10 cellular contexts compared by ENCODE assay signal in the genomic region with DNA sequence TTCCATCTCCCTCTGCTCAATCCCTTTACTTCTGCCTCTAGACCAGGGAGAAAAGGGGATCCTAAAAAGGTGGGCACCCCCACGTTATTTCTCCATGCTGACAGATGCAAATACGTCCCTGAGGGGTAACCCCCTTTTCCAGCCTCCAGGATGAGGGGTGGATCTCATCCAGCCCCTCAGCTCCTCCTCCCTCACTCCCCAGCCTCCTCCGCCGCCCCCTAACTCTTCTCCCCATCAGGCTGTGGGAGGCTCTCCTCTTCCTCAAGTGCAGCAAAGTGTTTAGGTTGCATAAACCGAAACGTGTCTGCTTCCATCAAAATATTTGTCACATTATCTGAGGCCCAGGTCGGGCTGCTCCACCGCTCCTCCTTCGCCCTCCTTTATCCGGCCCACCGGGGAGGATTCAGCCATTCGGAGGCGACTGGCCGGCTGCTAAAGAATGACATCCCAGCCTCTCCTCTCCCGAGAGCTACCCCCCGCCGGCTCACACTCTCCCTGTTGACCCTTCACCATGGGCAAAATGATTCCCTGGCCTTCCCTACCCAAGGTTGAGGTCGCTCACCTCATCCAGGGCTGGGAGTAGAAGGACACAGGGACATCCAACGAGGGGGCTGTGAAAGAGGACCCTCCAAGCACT. TPM values are rescaled to one million over a fixed set of nuclear protein-coding genes. Genes with fewer than 3 reads are reported as not detected.
DNase-seq lines count a peak whose midpoint lies in the region; ATAC-seq and TF ChIP-seq lines count a peak whose summit lies in the region.
"Had no signal": no experiment of that assay in that cellular context is flagged by ENCODE, and none has a peak within 500 bp of the region (broad histone marks: within the 10 kb centered on the region; RNA-seq: fewer than 3 reads in every experiment).

No MANE protein-coding gene starts in this region.

- POLR2A ChIA-PET in MCF 10A (lab: Yijun Ruan, JAX): interaction anchor here (0.7 to 1.7 kb wide), 4 partner anchors 23 to 51 kb away, joined by 3 to 8 read pairs (median 4); no protein-coding TSS in a partner anchor
- POLR2A ChIA-PET in activated CD8-positive, alpha-beta T cell treated with anti-CD3 and anti-CD28 coated beads for 36 hours (lab: Charles Lee): interaction anchor here (1.7 kb wide), 1 partner anchor 9 kb away, joined by 4 read pairs; no protein-coding TSS in a partner anchor

- peaks cover 11 to 27% of the 10 kb centered on the region in 2 donors for H3K27me3 ChIP-seq in breast epithelium

- H3K36me3 ChIP-seq in breast epithelium: no peaks in the 10 kb centered on the region
- H3K36me3 ChIP-seq in urinary bladder (ENCODE audit: insufficient read depth): no peaks in the 10 kb centered on the region

- H3K9me3 Mint-ChIP-seq in MCF 10A (ENCODE audit: unreplicated experiment): no peaks in the 10 kb centered on the region
- no peaks in the 10 kb centered on the region for H3K9me3 Mint-ChIP-seq in activated CD8-positive, alpha-beta T cell treated with anti-CD3 and anti-CD28 coated beads for 36 hours

- H3K4me1 ChIP-seq in breast epithelium: peaks cover 4 to 9% of the 10 kb centered on the region in 2 donors
- peaks cover 2% of the 10 kb centered on the region for H3K4me1 ChIP-seq in urinary bladder (ENCODE audit: insufficient read depth)

- intact Hi-C loops in MCF 10A (cut with micrococcal nuclease): no loop called here
- intact Hi-C loops in breast epithelium (cut with DNase I; ENCODE audit: low total_unique reads): no loop called here
- intact Hi-C loops in activated CD8-positive, alpha-beta T cell treated with anti-CD3 and anti-CD28 coated beads for 36 hours (cut with micrococcal nuclease): no loop called here

- no TSS peak for BruUV-seq in MCF 10A (replicated peaks; lab: Mats Ljungman, UMichigan)

- ATAC-seq in activated CD8-positive, alpha-beta T cell treated with anti-CD3 and anti-CD28 coated beads for 36 hours: no peak
- ATAC-seq in HG02840 (IDR thresholded peaks at IDR 0.05; ENCODE audit: low FRiP score, unreplicated experiment): no peak

- DNase-seq in MCF 10A (ENCODE audit: unreplicated experiment): no peak
- DNase-seq in breast epithelium (ENCODE audit: low spot score in 2 of 2): no peak
- DNase-seq in activated CD8-positive, alpha-beta T cell treated with anti-CD3 and anti-CD28 coated beads for 36 hours: no peak
- peak; percentile 63 for DNase-seq in iPS-NIHi11 (ENCODE audit: low spot score)
- DNase-seq in cerebellum (ENCODE audit: low spot score): no peak
- no peak for DNase-seq in medulla oblongata (ENCODE audit: extremely low spot score)
- DNase-seq: NCI-H446 treated with DMSO at 0.1 percent for 48 hours had no signal

- H3K4me3 Mint-ChIP-seq in MCF 10A (ENCODE audit: unreplicated experiment): peak overlapping the region; percentile 76
- peak overlapping the region; percentile 47 for H3K4me3 Mint-ChIP-seq in activated CD8-positive, alpha-beta T cell treated with anti-CD3 and anti-CD28 coated beads for 36 hours

- no peaks in the 10 kb centered on the region for H3K9me3 ChIP-seq in breast epithelium

- H3K27ac Mint-ChIP-seq in MCF 10A (ENCODE audit: low read depth, unreplicated experiment): no peak overlapping the region
- no peak overlapping the region for H3K27ac Mint-ChIP-seq in activated CD8-positive, alpha-beta T cell treated with anti-CD3 and anti-CD28 coated beads for 36 hours

- no peaks in the 10 kb centered on the region for H3K27me3 Mint-ChIP-seq in MCF 10A (ENCODE audit: insufficient read depth, unreplicated experiment)
- peaks cover 41% of the 10 kb centered on the region for H3K27me3 Mint-ChIP-seq in activated CD8-positive, alpha-beta T cell treated with anti-CD3 and anti-CD28 coated beads for 36 hours

- H3K27ac ChIP-seq in breast epithelium: no peak overlapping the region
- H3K27ac ChIP-seq in urinary bladder (ENCODE audit: low read depth): no peak overlapping the region
- H3K27ac ChIP-seq: C4-2B had no signal

- TF ChIP-seq POLR2A in breast epithelium (IDR thresholded peaks at IDR 0.05): no peak

- H3K4me3 ChIP-seq in breast epithelium (peak overlapping the region in 1 of 3 donors; percentile 66), urinary bladder (ENCODE audit: low read depth, low read length) (peak overlapping the region; percentile 23)

- CTCF ChIA-PET in MCF 10A (lab: Yijun Ruan, JAX): interaction anchor here (1.2 kb wide), 1 partner anchor 51 kb away, joined by 4 read pairs; no protein-coding TSS in a partner anchor
- CTCF ChIA-PET in activated CD8-positive, alpha-beta T cell treated with anti-CD3 and anti-CD28 coated beads for 36 hours (lab: Charles Lee): interaction anchor here (1.2 to 1.8 kb wide), 3 partner anchors 80 to 166 kb away, joined by 3 to 8 read pairs (median 5); a partner anchor contains a TSS

- no peak for TF ChIP-seq CTCF in MCF 10A (IDR thresholded peaks at IDR 0.05; ENCODE audit: unreplicated experiment)
- no peak for TF ChIP-seq CTCF in breast epithelium (IDR thresholded peaks at IDR 0.05)
- no peak for TF ChIP-seq CTCF in activated CD8-positive, alpha-beta T cell treated with anti-CD3 and anti-CD28 coated beads for 36 hours (IDR thresholded peaks at IDR 0.05)

- no peaks in the 10 kb centered on the region for H3K36me3 Mint-ChIP-seq in MCF 10A (ENCODE audit: insufficient read depth, unreplicated experiment)
- no peaks in the 10 kb centered on the region for H3K36me3 Mint-ChIP-seq in activated CD8-positive, alpha-beta T cell treated with anti-CD3 and anti-CD28 coated beads for 36 hours (ENCODE audit: low read depth)

- 56% methylated on average over 19 of the region's 19 CpGs for WGBS in urinary bladder

- H3K4me1 Mint-ChIP-seq in MCF 10A (ENCODE audit: insufficient read depth, unreplicated experiment): peaks cover 30% of the 10 kb centered on the region
- peaks cover 42% of the 10 kb centered on the region for H3K4me1 Mint-ChIP-seq in activated CD8-positive, alpha-beta T cell treated with anti-CD3 and anti-CD28 coated beads for 36 hours (ENCODE audit: low read depth)

RNA-seq across cellular contexts. Expression of a gene that starts 1.2 kb away (rescaled TPM):
- total RNA-seq in MCF 10A (2022): 0.56 and 0.96 TPM in 2 replicates
- 1 to 10 TPM in 1 of 3 donors, under 1 TPM in 1, not detected in 1; 0.98 to 7.2 TPM for total RNA-seq in breast epithelium
- total RNA-seq in activated CD8-positive, alpha-beta T cell treated with anti-CD3 and anti-CD28 coated beads for 36 hours: not detected
- total RNA-seq in urinary bladder: 12.6 TPM
- polyA plus RNA-seq in urinary bladder: 15.1 TPM
- total RNA-seq in cerebellum: 4.3 TPM

RNA-seq across cellular contexts. Expression of a gene that starts 21.7 kb away (rescaled TPM):
- total RNA-seq in MCF 10A (2022): 11.2 and 17.5 TPM in 2 replicates
- total RNA-seq in breast epithelium: under 1 TPM in 2 of 3 donors, not detected in 1; 0.15 to 0.64 TPM
- 10 to 100 TPM; 38.1 to 40.3 TPM for total RNA-seq in activated CD8-positive, alpha-beta T cell treated with anti-CD3 and anti-CD28 coated beads for 36 hours
- total RNA-seq in urinary bladder: 2.5 TPM
- polyA plus RNA-seq in urinary bladder: 0.20 TPM
- 2.5 TPM for total RNA-seq in cerebellum

RNA-seq across cellular contexts. Expression of a gene that starts 54.0 kb away (rescaled TPM):
- total RNA-seq in MCF 10A (2022) (not detected in 2 replicates), breast epithelium (10 to 100 TPM in 2 of 3 donors, 1 to 10 TPM in 1; 4.2 to 37.0 (median 11.8) TPM), urinary bladder (0.53 TPM), cerebellum (318 TPM)
- total RNA-seq in activated CD8-positive, alpha-beta T cell treated with anti-CD3 and anti-CD28 coated beads for 36 hours: not detected
- 1.4 TPM for polyA plus RNA-seq in urinary bladder
